ENCODE assay signal across 15 cellular contexts in the genomic region with DNA sequence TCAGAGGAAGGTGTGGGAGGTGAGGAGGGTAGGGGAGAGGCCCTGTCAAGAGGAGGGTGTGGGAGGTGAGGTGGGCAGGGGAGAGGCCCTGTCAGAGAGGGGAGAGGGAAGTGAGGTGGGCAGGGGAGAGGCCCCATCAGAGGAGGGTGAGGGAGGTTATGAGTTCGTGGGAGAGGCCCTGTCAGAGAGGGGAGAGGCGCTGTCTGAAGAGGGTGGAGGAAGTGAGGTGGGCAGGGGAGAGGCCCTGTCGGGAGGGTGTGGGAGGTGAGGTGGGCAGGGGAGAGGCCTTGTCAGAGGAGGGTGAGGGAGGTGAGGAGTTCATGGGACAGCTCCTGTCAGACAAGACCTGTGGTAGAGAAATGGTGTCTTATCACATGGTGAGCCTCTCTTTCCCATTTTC.
DNase-seq lines count a peak whose midpoint lies in the region; ATAC-seq and TF ChIP-seq lines count a peak whose summit lies in the region.
"Had no signal": no experiment of that assay in that cellular context is flagged by ENCODE, and none has a peak within 500 bp of the region (broad histone marks: within the 10 kb centered on the region; RNA-seq: fewer than 3 reads in every experiment).

No MANE protein-coding gene starts in this region.

- no peaks in the 10 kb centered on the region for H3K9me2 ChIP-seq in hepatocyte (replicated peaks; ENCODE audit: insufficient read depth)

- H3K9me3 ChIP-seq in T-helper 17 cell (ENCODE audit: control insufficient read depth, low read length, poor library complexity, severe bottlenecking): no peaks in the 10 kb centered on the region
- H3K9me3 ChIP-seq in hepatocyte (ENCODE audit: low read depth): no peaks in the 10 kb centered on the region
- H3K9me3 ChIP-seq in colonic mucosa: no peaks in the 10 kb centered on the region
- H3K9me3 ChIP-seq: BE2C, SJSA1, tibial nerve had no signal

- H3K4me1 ChIP-seq in hepatocyte (ENCODE audit: insufficient read depth) (peaks cover 20% of the 10 kb centered on the region), colonic mucosa (no peaks in the 10 kb centered on the region)
- H3K4me1 ChIP-seq: BE2C, SJSA1 had no signal

- H3K27ac Mint-ChIP-seq in T-helper 17 cell: peak overlapping the region; percentile 84
- peak overlapping the region; percentile 79 for H3K27ac Mint-ChIP-seq in stimulated activated naive B cell treated with anti-CD40 and anti-IgM and Interleukin-4, amounts not matched to agents 10 μg/mL and 1 μg/mL and 100 μg/mL, for 72 hours
- H3K27ac Mint-ChIP-seq: activated CD4-positive, alpha-beta T cell treated with anti-CD3 and anti-CD28 coated beads, Interleukin-2, amount 10 ng/mL, durations not matched to agents 7 days and 5 days; GM23338 had no signal

- H3K27me3 ChIP-seq in hepatocyte: no peaks in the 10 kb centered on the region
- H3K27me3 ChIP-seq in brain microvascular endothelial cell (replicated peaks): no peaks in the 10 kb centered on the region
- H3K27me3 ChIP-seq in colonic mucosa: no peaks in the 10 kb centered on the region
- H3K27me3 ChIP-seq: BE2C, SJSA1, tibial nerve had no signal

- no peak overlapping the region for H2AFZ ChIP-seq in hepatocyte
- H2AFZ ChIP-seq: GM23338 had no signal

- peaks cover 5% of the 10 kb centered on the region for H4K20me1 ChIP-seq in hepatocyte (ENCODE audit: insufficient read depth, poor library complexity, severe bottlenecking)

- H3K9ac ChIP-seq in colonic mucosa (ENCODE audit: low read depth in 2 of 2, low read length in 2 of 2): no peak overlapping the region

- peak overlapping the region; percentile 53 for H3K4me2 ChIP-seq in hepatocyte
- H3K4me2 ChIP-seq: GM23338, smooth muscle cell had no signal

- intact Hi-C loops in colonic mucosa (cut with DNase I): no loop called here

- H3K4me1 Mint-ChIP-seq in T-helper 17 cell: peaks cover 25% of the 10 kb centered on the region
- H3K4me1 Mint-ChIP-seq in stimulated activated naive B cell treated with anti-CD40 and anti-IgM and Interleukin-4, amounts not matched to agents 10 μg/mL and 1 μg/mL and 100 μg/mL, for 72 hours: peaks cover 33 to 57% of the 10 kb centered on the region in 2 donors

- no CpG with 5 or more reads among the region's 3 CpGs for WGBS in hepatocyte (ENCODE audit: low lambda C conversion rate, missing lambda C conversion rate)

- peaks cover 9% of the 10 kb centered on the region for H3K36me3 Mint-ChIP-seq in T-helper 17 cell (ENCODE audit: low read depth)
- peaks cover 36 to 39% of the 10 kb centered on the region in 2 donors for H3K36me3 Mint-ChIP-seq in stimulated activated naive B cell treated with anti-CD40 and anti-IgM and Interleukin-4, amounts not matched to agents 10 μg/mL and 1 μg/mL and 100 μg/mL, for 72 hours

- H3K27ac ChIP-seq in hepatocyte (peak overlapping the region; percentile 71), brain microvascular endothelial cell (no peak overlapping the region), colonic mucosa (no peak overlapping the region)
- H3K27ac ChIP-seq: SJSA1, tibial nerve had no signal

- peak; percentile 28 for DNase-seq in stimulated activated CD4-positive, alpha-beta T cell treated with anti-CD3 and anti-CD28 coated beads, Interleukin-1b, Interleukin-23, amount 100 ng/mL, for 48 hours
- DNase-seq in stimulated activated CD4-positive, alpha-beta T cell treated with anti-CD3 and anti-CD28 coated beads, Interleukin-4, amount 100 ng/mL, for 1 hour: no peak
- DNase-seq in T-helper 17 cell: no peak
- DNase-seq in hepatocyte (ENCODE audit: low spot score): no peak
- DNase-seq in stimulated activated naive B cell treated with anti-CD40 and anti-IgM and Interleukin-4, amounts not matched to agents 10 μg/mL and 1 μg/mL and 100 μg/mL, for 72 hours: no peak
- DNase-seq in brain microvascular endothelial cell: no peak
- DNase-seq in colonic mucosa: no peak
- DNase-seq: activated CD4-positive, alpha-beta T cell treated with anti-CD3 and anti-CD28 coated beads, Interleukin-2, amount 10 ng/mL, durations not matched to agents 7 days and 5 days; BE2C; DMS 273 treated with DMSO at 0.1 percent for 48 hours had no signal

- no peak for ATAC-seq in T-helper 17 cell
- ATAC-seq in stimulated activated naive B cell treated with anti-CD40 and anti-IgM and Interleukin-4, amounts not matched to agents 10 μg/mL and 1 μg/mL and 100 μg/mL, for 72 hours (replicated peaks): peak; percentile 72 to 74
- ATAC-seq in GM21825 (IDR thresholded peaks at IDR 0.05; ENCODE audit: unreplicated experiment): no peak

- no peaks in the 10 kb centered on the region for H3K27me3 Mint-ChIP-seq in T-helper 17 cell
- H3K27me3 Mint-ChIP-seq in stimulated activated naive B cell treated with anti-CD40 and anti-IgM and Interleukin-4, amounts not matched to agents 10 μg/mL and 1 μg/mL and 100 μg/mL, for 72 hours: no peaks in the 10 kb centered on the region

- in situ Hi-C loops in brain microvascular endothelial cell (cut with HindIII; ENCODE audit: low pct_ligation_motif_present, low sequenced_read_pairs): no loop called here

- H3K4me3 ChIP-seq in hepatocyte (no peak overlapping the region), brain microvascular endothelial cell (ENCODE audit: low read depth, low read length) (no peak overlapping the region), colonic mucosa (no peak overlapping the region)
- H3K4me3 ChIP-seq: GM23338, SJSA1, smooth muscle cell, tibial nerve had no signal

- peaks cover 5 to 10% of the 10 kb centered on the region in 2 donors for H3K9me3 Mint-ChIP-seq in stimulated activated naive B cell treated with anti-CD40 and anti-IgM and Interleukin-4, amounts not matched to agents 10 μg/mL and 1 μg/mL and 100 μg/mL, for 72 hours

- H3K4me3 Mint-ChIP-seq in T-helper 17 cell: no peak overlapping the region
- H3K4me3 Mint-ChIP-seq in stimulated activated naive B cell treated with anti-CD40 and anti-IgM and Interleukin-4, amounts not matched to agents 10 μg/mL and 1 μg/mL and 100 μg/mL, for 72 hours: no peak overlapping the region
- H3K4me3 Mint-ChIP-seq: activated CD4-positive, alpha-beta T cell treated with anti-CD3 and anti-CD28 coated beads, Interleukin-2, amount 10 ng/mL, durations not matched to agents 7 days and 5 days; GM23338 had no signal

- TF ChIP-seq CTCF in hepatocyte (IDR thresholded peaks at IDR 0.05; ENCODE audit: poor library complexity) (no peak), brain microvascular endothelial cell (IDR thresholded peaks at IDR 0.05; ENCODE audit: low read depth, low read length, missing control alignments) (no peak), colonic mucosa (IDR thresholded peaks at IDR 0.05) (no peak)

- peaks cover 21% of the 10 kb centered on the region for H3K79me2 ChIP-seq in hepatocyte

- H3K36me3 ChIP-seq in hepatocyte (replicated peaks; ENCODE audit: insufficient read depth, low read depth) (no peaks in the 10 kb centered on the region), brain microvascular endothelial cell (replicated peaks) (no peaks in the 10 kb centered on the region), colonic mucosa (no peaks in the 10 kb centered on the region)
- H3K36me3 ChIP-seq: BE2C, SJSA1 had no signal

Comparison
In these comparisons a context has a peak if more than half of its experiments do, and no peak if none do; other contexts are left out.
1. ATAC-seq: peak in stimulated activated naive B cell treated with anti-CD40 and anti-IgM and Interleukin-4, amounts not matched to agents 10 μg/mL and 1 μg/mL and 100 μg/mL, for 72 hours (2 of 2); none in T-helper 17 cell (single experiment) and GM21825 (single experiment).